ENCODE assay signal across 9 cellular contexts in genomic region chr2:172113617-172114016, GRCh38. TPM values are rescaled to one million over a fixed set of nuclear protein-coding genes. Genes with fewer than 3 reads are reported as not detected.
DNase-seq lines count a peak whose midpoint lies in the region; ATAC-seq and TF ChIP-seq lines count a peak whose summit lies in the region.
"Had no signal": no experiment of that assay in that cellular context is flagged by ENCODE, and none has a peak within 500 bp of the region (broad histone marks: within the 10 kb centered on the region; RNA-seq: fewer than 3 reads in every experiment).

No MANE protein-coding gene starts in this region.

- in situ Hi-C loops in G401 (cut with HindIII; ENCODE audit: low sequenced_read_pairs) = no loop called here

- H3K27me3 ChIP-seq in sigmoid colon = peaks cover 3 to 36% (median 11%) of the 10 kb centered on the region in 3 donors

- H3K4me3 Mint-ChIP-seq in brain (no peak overlapping the region), nephron (no peak overlapping the region)
- no peak overlapping the region for H3K4me3 Mint-ChIP-seq in activated CD4-positive, alpha-beta T cell treated with anti-CD3 and anti-CD28 coated beads for 36 hours

- TF ChIP-seq CTCF in LNCAP (IDR thresholded peaks at IDR 0.05) = peak; percentile 34; the same call in 1 of the 2 replicates
- peak; percentile 58 to 66 for TF ChIP-seq CTCF in brain (conservative IDR thresholded peaks at IDR 0.05)
- peak; percentile 41 to 49 (median 46) for TF ChIP-seq CTCF in nephron (IDR thresholded peaks at IDR 0.05; ENCODE audit: unreplicated experiment in 3 of 3)
- TF ChIP-seq CTCF in sigmoid colon (IDR thresholded peaks at IDR 0.05) = peak in 2 of 4 experiments; percentile 10 to 26

- no peaks in the 10 kb centered on the region for H3K36me3 ChIP-seq in sigmoid colon
- H3K36me3 ChIP-seq: gastrocnemius medialis had no signal

- H3K4me1 Mint-ChIP-seq in brain = no peaks in the 10 kb centered on the region
- H3K4me1 Mint-ChIP-seq in nephron = peaks cover under 1% of the 10 kb centered on the region
- no peaks in the 10 kb centered on the region for H3K4me1 Mint-ChIP-seq in activated CD4-positive, alpha-beta T cell treated with anti-CD3 and anti-CD28 coated beads for 36 hours

- CTCF ChIA-PET in activated CD4-positive, alpha-beta T cell treated with anti-CD3 and anti-CD28 coated beads for 36 hours (lab: Charles Lee) = interaction anchor here (0.5 to 2.1 kb wide), 12 partner anchors 9 to 1399 kb away, joined by 3 to 8 read pairs (median 4); partner anchors contain the start of gene DLX2

- DNase-seq in G401 (ENCODE audit: low spot score) = peak; percentile 67
- no peak for DNase-seq in activated CD4-positive, alpha-beta T cell treated with anti-CD3 and anti-CD28 coated beads for 36 hours
- no peak for DNase-seq in sigmoid colon
- DNase-seq in T1000 (lab: John Stamatoyannopoulos, UW) = no peak
- DNase-seq: gastrocnemius medialis had no signal

- no peak for TF ChIP-seq EP300 in sigmoid colon (IDR thresholded peaks at IDR 0.05)

- H3K9me3 Mint-ChIP-seq in brain (peaks cover 0 to under 1% (median 0%) of the 10 kb centered on the region in 5 experiments), nephron (no peaks in the 10 kb centered on the region)
- H3K9me3 Mint-ChIP-seq in activated CD4-positive, alpha-beta T cell treated with anti-CD3 and anti-CD28 coated beads for 36 hours (ENCODE audit: low read depth) = no peaks in the 10 kb centered on the region

- POLR2A ChIA-PET in activated CD4-positive, alpha-beta T cell treated with anti-CD3 and anti-CD28 coated beads for 36 hours (lab: Charles Lee) = no interaction called here

- no peaks in the 10 kb centered on the region for H3K4me1 ChIP-seq in sigmoid colon
- H3K4me1 ChIP-seq: gastrocnemius medialis had no signal

- intact Hi-C loops in activated CD4-positive, alpha-beta T cell treated with anti-CD3 and anti-CD28 coated beads for 36 hours (cut with DNase I, micrococcal nuclease) = no loop called here
- intact Hi-C loops in sigmoid colon (cut with DNase I) = loop anchor here (5.0 kb wide), 2 partner anchors 301 to 541 kb away; no protein-coding TSS in a partner anchor

- H3K9me3 ChIP-seq in sigmoid colon = no peaks in the 10 kb centered on the region
- H3K9me3 ChIP-seq: gastrocnemius medialis had no signal

- H3K36me3 Mint-ChIP-seq in brain (no peaks in the 10 kb centered on the region), nephron (ENCODE audit: low read depth) (no peaks in the 10 kb centered on the region)
- no peaks in the 10 kb centered on the region for H3K36me3 Mint-ChIP-seq in activated CD4-positive, alpha-beta T cell treated with anti-CD3 and anti-CD28 coated beads for 36 hours (ENCODE audit: low read depth)

- no peak for ATAC-seq in activated CD4-positive, alpha-beta T cell treated with anti-CD3 and anti-CD28 coated beads for 36 hours
- ATAC-seq in activated CD4-positive, CD25-positive, alpha-beta regulatory T cell treated with anti-CD3 and anti-CD28 coated beads, Interleukin-2, amount 50 U/mL, for 24 hours = no peak

- no peak overlapping the region for H3K27ac Mint-ChIP-seq in brain
- no peak overlapping the region for H3K27ac Mint-ChIP-seq in nephron
- no peak overlapping the region for H3K27ac Mint-ChIP-seq in activated CD4-positive, alpha-beta T cell treated with anti-CD3 and anti-CD28 coated beads for 36 hours

- H3K27ac ChIP-seq in sigmoid colon = no peak overlapping the region
- H3K27ac ChIP-seq: gastrocnemius medialis had no signal

- H3K27me3 Mint-ChIP-seq in brain (peaks cover 12% of the 10 kb centered on the region), nephron (ENCODE audit: low read depth) (peaks cover 41% of the 10 kb centered on the region)
- H3K27me3 Mint-ChIP-seq in activated CD4-positive, alpha-beta T cell treated with anti-CD3 and anti-CD28 coated beads for 36 hours = peaks cover 25% of the 10 kb centered on the region

- 53 to 64% methylated on average over 2 of the region's 2 CpGs for WGBS in sigmoid colon, 2 donors

- TF ChIP-seq POLR2A in sigmoid colon (IDR thresholded peaks at IDR 0.05) = no peak

- H3K4me3 ChIP-seq in sigmoid colon = no peak overlapping the region
- H3K4me3 ChIP-seq: gastrocnemius medialis had no signal

RNA-seq across cellular contexts. Expression of gene DLX2, which starts 10.9 kb away (rescaled TPM):
- total RNA-seq in G401 (2014; rRNA removed; shearing (Covaris generic)) = 5.0 and 5.3 TPM in 2 replicates
- polyA plus RNA-seq in brain (ENCODE audit: insufficient read depth, low read depth, low replicate concordance) (0.17 TPM), sigmoid colon (under 1 TPM in 1 of 3 donors, not detected in 2; 0.04 TPM)
- total RNA-seq in activated CD4-positive, alpha-beta T cell treated with anti-CD3 and anti-CD28 coated beads for 36 hours = not detected
- total RNA-seq in sigmoid colon = under 1 TPM in 2 of 4 donors, not detected in 2; under 0.01 to 0.14 TPM
- total RNA-seq: gastrocnemius medialis had no signal

RNA-seq across cellular contexts. Expression of gene DLX1, which starts 28.3 kb away (rescaled TPM):
- 21.8 and 26.2 TPM in 2 replicates for total RNA-seq in G401 (2014; rRNA removed; shearing (Covaris generic))
- polyA plus RNA-seq in brain (ENCODE audit: insufficient read depth, low read depth, low replicate concordance) (0.63 TPM), sigmoid colon (under 1 TPM in 1 of 3 donors, not detected in 2; 0.22 TPM)
- total RNA-seq in activated CD4-positive, alpha-beta T cell treated with anti-CD3 and anti-CD28 coated beads for 36 hours = not detected
- total RNA-seq in sigmoid colon = 1 to 10 TPM in 1 of 4 donors, under 1 TPM in 3; 0.27 to 1.1 (median 0.52) TPM

Comparison
In these comparisons a context has a peak if more than half of its experiments do, and no peak if none do; other contexts are left out.
1. RNA of gene DLX1, which starts 28.3 kb away (total RNA-seq): 21.8 to 26.2 TPM in G401; 0.27 to 1.1 TPM in sigmoid colon and not detected in activated CD4-positive, alpha-beta T cell treated with anti-CD3 and anti-CD28 coated beads for 36 hours; every median in the first group is over 10 times any median in the second.